26 cellular contexts compared by ENCODE assay signal in the genomic region with DNA sequence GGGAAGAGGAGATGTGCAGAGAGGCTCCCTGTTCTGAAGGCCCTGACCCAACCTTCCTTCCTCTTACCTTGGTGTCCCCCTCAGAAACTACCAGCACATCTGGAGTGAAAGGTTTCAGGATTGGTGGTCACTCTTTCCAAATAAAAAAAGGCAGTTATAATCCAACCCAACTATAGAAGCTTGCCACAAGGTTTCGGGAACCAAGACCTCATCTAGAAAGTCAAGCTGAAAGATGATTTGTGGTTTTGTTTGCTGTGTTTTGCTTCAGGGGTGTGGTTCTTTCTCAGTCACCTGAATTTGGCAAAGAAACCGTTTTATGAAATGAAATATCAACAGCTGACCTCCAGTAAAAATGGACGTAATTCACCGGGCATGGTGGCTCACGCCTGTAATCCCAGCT. TPM values are rescaled to one million over a fixed set of nuclear protein-coding genes. Genes with fewer than 3 reads are reported as not detected.
DNase-seq lines count a peak whose midpoint lies in the region; ATAC-seq, FAIRE-seq and TF ChIP-seq lines count a peak whose summit lies in the region.
"Had no signal": no experiment of that assay in that cellular context is flagged by ENCODE, and none has a peak within 500 bp of the region (broad histone marks: within the 10 kb centered on the region; RNA-seq: fewer than 3 reads in every experiment).

No MANE protein-coding gene starts in this region.

- no peak for TF ChIP-seq EP300 in upper lobe of left lung (IDR thresholded peaks at IDR 0.05)

- H4K20me1 ChIP-seq in OCI-LY7 (ENCODE audit: insufficient read depth, low read length): no peaks in the 10 kb centered on the region

- TF ChIP-seq CTCF in OCI-LY7 (conservative IDR thresholded peaks at IDR 0.05; ENCODE audit: low read length): no peak
- no peak for TF ChIP-seq CTCF in upper lobe of left lung (IDR thresholded peaks at IDR 0.05)

- no peak for DNase-seq in activated CD8-positive, alpha-beta memory T cell treated with anti-CD3 and anti-CD28 coated beads, Interleukin-2, amount 10 ng/mL, durations not matched to agents 7 days and 5 days
- no peak for DNase-seq in activated CD8-positive, alpha-beta memory T cell treated with anti-CD3 and anti-CD28 coated beads for 24 hours
- DNase-seq in GM19239 (ENCODE audit: insufficient read length, low spot score) (no peak), OCI-LY7 (ENCODE audit: low spot score) (no peak), upper lobe of left lung (no peak), middle frontal gyrus (ENCODE audit: extremely low spot score, low spot score) (no peak)
- DNase-seq in stimulated activated effector memory CD8-positive, alpha-beta T cell treated with anti-CD3 and anti-CD28 coated beads, Interleukin-12 subunit alpha, Interleukin-12 subunit beta, amount 100 ng/mL, for 72 hours (ENCODE audit: low spot score in 2 of 2): no peak
- DNase-seq: DMS53; GDM1; NCI-H1092; NCI-H1436 treated with DMSO at 0.1 percent for 48 hours; NCI-H2029; NCI-H226; NCI-H510A treated with DMSO at 0.1 percent for 48 hours; NCI-H748 treated with DMSO at 0.1 percent for 48 hours; NK-92 treated with Interleukin-12 subunit alpha and Interleukin-12 subunit beta, amount 100 ng/mL, for 24 hours had no signal

- H3K4me1 ChIP-seq in OCI-LY7 (ENCODE audit: insufficient read depth, low read length, poor library complexity, severe bottlenecking): no peaks in the 10 kb centered on the region
- H3K4me1 ChIP-seq in upper lobe of left lung: no peaks in the 10 kb centered on the region
- H3K4me1 ChIP-seq: HAP-1, SJSA1 had no signal

- no peaks in the 10 kb centered on the region for H3K27me3 Mint-ChIP-seq in activated CD8-positive, alpha-beta memory T cell treated with anti-CD3 and anti-CD28 coated beads, Interleukin-2, amount 10 ng/mL, durations not matched to agents 7 days and 5 days
- H3K27me3 Mint-ChIP-seq: IgD-negative memory B cell had no signal

- H2AFZ ChIP-seq in OCI-LY7 (ENCODE audit: low read length): no peak overlapping the region
- H2AFZ ChIP-seq: GM23338 had no signal

- H3K27me3 ChIP-seq in upper lobe of left lung: no peaks in the 10 kb centered on the region
- H3K27me3 ChIP-seq: SJSA1 had no signal

- H3K9me3 ChIP-seq in OCI-LY7 (ENCODE audit: low read length): 0 out of 2 replicates have a peak, but pooled peaks cover 5% of the 10 kb centered on the region
- H3K9me3 ChIP-seq in upper lobe of left lung: no peaks in the 10 kb centered on the region
- H3K9me3 ChIP-seq: HAP-1, SJSA1 had no signal

- H3K27ac ChIP-seq in OCI-LY7 (ENCODE audit: low read depth, low read length, poor library complexity, severe bottlenecking) (no peak overlapping the region), upper lobe of left lung (no peak overlapping the region)
- H3K27ac ChIP-seq: C4-2B, SJSA1 had no signal

- POLR2A ChIA-PET in OCI-LY7 (lab: Charles Lee): interaction anchor here (0.7 kb wide), 1 partner anchor 10 kb away, joined by 4 read pairs; no protein-coding TSS in a partner anchor

- 85 to 86% methylated on average over 5 of the region's 5 CpGs for WGBS in upper lobe of left lung, 2 donors

- peaks cover 52% of the 10 kb centered on the region for H3K36me3 Mint-ChIP-seq in activated CD8-positive, alpha-beta memory T cell treated with anti-CD3 and anti-CD28 coated beads, Interleukin-2, amount 10 ng/mL, durations not matched to agents 7 days and 5 days
- H3K36me3 Mint-ChIP-seq in stimulated activated effector memory CD8-positive, alpha-beta T cell treated with anti-CD3 and anti-CD28 coated beads, Interleukin-12 subunit alpha, Interleukin-12 subunit beta, amount 100 ng/mL, for 72 hours: peaks cover 89% of the 10 kb centered on the region

- ATAC-seq in activated CD8-positive, alpha-beta memory T cell treated with anti-CD3 and anti-CD28 coated beads, Interleukin-2, amount 10 ng/mL, durations not matched to agents 7 days and 5 days: no peak
- ATAC-seq in stimulated activated effector memory CD8-positive, alpha-beta T cell treated with anti-CD3 and anti-CD28 coated beads, Interleukin-12 subunit alpha, Interleukin-12 subunit beta, amount 100 ng/mL, for 72 hours: no peak
- ATAC-seq in HG02759 (IDR thresholded peaks at IDR 0.05; ENCODE audit: unreplicated experiment) (no peak), upper lobe of left lung (ENCODE audit: low FRiP score in 2 of 2) (no peak)
- ATAC-seq: GM23338, Right ventricle myocardium inferior had no signal

- H3K4me1 Mint-ChIP-seq in activated CD8-positive, alpha-beta memory T cell treated with anti-CD3 and anti-CD28 coated beads, Interleukin-2, amount 10 ng/mL, durations not matched to agents 7 days and 5 days: peaks cover 16% of the 10 kb centered on the region
- H3K4me1 Mint-ChIP-seq in stimulated activated effector memory CD8-positive, alpha-beta T cell treated with anti-CD3 and anti-CD28 coated beads, Interleukin-12 subunit alpha, Interleukin-12 subunit beta, amount 100 ng/mL, for 72 hours: no peaks in the 10 kb centered on the region
- H3K4me1 Mint-ChIP-seq: GM23338 had no signal

- H3K4me3 ChIP-seq in OCI-LY7 (ENCODE audit: low read depth, low read length, poor library complexity, severe bottlenecking): no peak overlapping the region
- no peak overlapping the region for H3K4me3 ChIP-seq in upper lobe of left lung
- H3K4me3 ChIP-seq: GM23338, HAP-1, SJSA1 had no signal

- TSS peak; percentile 38 for BruUV-seq in OCI-LY7 (replicated peaks; lab: Mats Ljungman, UMichigan)

- H3K9me2 ChIP-seq in OCI-LY7 (ENCODE audit: insufficient read depth, low read length): no peaks in the 10 kb centered on the region

- H3K79me2 ChIP-seq in OCI-LY7 (ENCODE audit: insufficient read depth, low read depth, low read length): no peaks in the 10 kb centered on the region

- no peak overlapping the region for H3K4me3 Mint-ChIP-seq in activated CD8-positive, alpha-beta memory T cell treated with anti-CD3 and anti-CD28 coated beads, Interleukin-2, amount 10 ng/mL, durations not matched to agents 7 days and 5 days
- H3K4me3 Mint-ChIP-seq in stimulated activated effector memory CD8-positive, alpha-beta T cell treated with anti-CD3 and anti-CD28 coated beads, Interleukin-12 subunit alpha, Interleukin-12 subunit beta, amount 100 ng/mL, for 72 hours: no peak overlapping the region
- H3K4me3 Mint-ChIP-seq: GM23338 had no signal

- peak; percentile 8 for FAIRE-seq in GM19239 (lab: Jason Lieb, UNC)
- FAIRE-seq: D721Med had no signal

- no peaks in the 10 kb centered on the region for H3K9me3 Mint-ChIP-seq in activated CD8-positive, alpha-beta memory T cell treated with anti-CD3 and anti-CD28 coated beads, Interleukin-2, amount 10 ng/mL, durations not matched to agents 7 days and 5 days (ENCODE audit: low read depth)
- H3K9me3 Mint-ChIP-seq in stimulated activated effector memory CD8-positive, alpha-beta T cell treated with anti-CD3 and anti-CD28 coated beads, Interleukin-12 subunit alpha, Interleukin-12 subunit beta, amount 100 ng/mL, for 72 hours: no peaks in the 10 kb centered on the region
- H3K9me3 Mint-ChIP-seq: IgD-negative memory B cell had no signal

- H3K36me3 ChIP-seq in OCI-LY7 (ENCODE audit: insufficient read depth, low read length) (peaks cover 97% of the 10 kb centered on the region), upper lobe of left lung (peaks cover 21 to 65% (median 58%) of the 10 kb centered on the region in 4 donors)

- intact Hi-C loops in OCI-LY7 (cut with micrococcal nuclease; ENCODE audit: unreplicated experiment): no loop called here

- CTCF ChIA-PET in activated CD8-positive, alpha-beta memory T cell treated with anti-CD3 and anti-CD28 coated beads, Interleukin-2, amount 10 ng/mL, durations not matched to agents 7 days and 5 days (lab: Charles Lee): interaction anchor here (1.4 kb wide), 1 partner anchor 12 kb away, joined by 6 read pairs; no protein-coding TSS in a partner anchor
- CTCF ChIA-PET in OCI-LY7 (lab: Charles Lee; ENCODE audit: unreplicated experiment): no interaction called here

- no peak overlapping the region for H3K4me2 ChIP-seq in OCI-LY7 (ENCODE audit: low read length)
- H3K4me2 ChIP-seq: GM23338 had no signal

- TF ChIP-seq POLR2A in upper lobe of left lung (IDR thresholded peaks at IDR 0.05): no peak

- H3K27ac Mint-ChIP-seq in activated CD8-positive, alpha-beta memory T cell treated with anti-CD3 and anti-CD28 coated beads, Interleukin-2, amount 10 ng/mL, durations not matched to agents 7 days and 5 days: peak overlapping the region; percentile 74
- H3K27ac Mint-ChIP-seq in stimulated activated effector memory CD8-positive, alpha-beta T cell treated with anti-CD3 and anti-CD28 coated beads, Interleukin-12 subunit alpha, Interleukin-12 subunit beta, amount 100 ng/mL, for 72 hours: peak overlapping the region; percentile 40
- H3K27ac Mint-ChIP-seq: GM23338 had no signal

RNA-seq across cellular contexts. Expression of gene SHMT1, which starts 19.3 kb away (rescaled TPM):
- 10 to 100 TPM; 60.3 to 66.5 TPM for total RNA-seq in activated CD8-positive, alpha-beta memory T cell treated with anti-CD3 and anti-CD28 coated beads, Interleukin-2, amount 10 ng/mL, durations not matched to agents 7 days and 5 days
- total RNA-seq in OCI-LY7 (2014; rRNA removed; shearing (Covaris generic)): 62.7 and 66.5 TPM in 2 replicates
- total RNA-seq in OCI-LY7 (2022) (92.1 and 101 TPM in 2 replicates), upper lobe of left lung (10 to 100 TPM; 27.3 to 54.5 (median 42.5) TPM)

RNA-seq across cellular contexts. Expression of gene SMCR8, which starts 28.9 kb away (rescaled TPM):
- 10 to 100 TPM; 27.5 to 31.3 TPM for total RNA-seq in activated CD8-positive, alpha-beta memory T cell treated with anti-CD3 and anti-CD28 coated beads, Interleukin-2, amount 10 ng/mL, durations not matched to agents 7 days and 5 days
- 11.1 and 11.8 TPM in 2 replicates for total RNA-seq in OCI-LY7 (2014; rRNA removed; shearing (Covaris generic))
- total RNA-seq in OCI-LY7 (2022): 16.1 and 16.3 TPM in 2 replicates
- 10 to 100 TPM; 17.1 to 25.2 (median 21.5) TPM for total RNA-seq in upper lobe of left lung

RNA-seq across cellular contexts. Expression of gene TOP3A, which starts 29.2 kb away (rescaled TPM):
- total RNA-seq in activated CD8-positive, alpha-beta memory T cell treated with anti-CD3 and anti-CD28 coated beads, Interleukin-2, amount 10 ng/mL, durations not matched to agents 7 days and 5 days: 10 to 100 TPM; 75.9 to 78.4 TPM
- 48.3 and 48.5 TPM in 2 replicates for total RNA-seq in OCI-LY7 (2014; rRNA removed; shearing (Covaris generic))
- total RNA-seq in OCI-LY7 (2022) (63.0 and 64.4 TPM in 2 replicates), upper lobe of left lung (10 to 100 TPM; 23.4 to 36.3 (median 32.9) TPM)

RNA-seq across cellular contexts. Expression of gene EVPLL, which starts 33.6 kb away (rescaled TPM):
- total RNA-seq in activated CD8-positive, alpha-beta memory T cell treated with anti-CD3 and anti-CD28 coated beads, Interleukin-2, amount 10 ng/mL, durations not matched to agents 7 days and 5 days: not detected
- total RNA-seq in OCI-LY7 (2014; rRNA removed; shearing (Covaris generic)): not detected in 2 replicates
- total RNA-seq in OCI-LY7 (2022): 1.2 TPM in 1 of 2 replicates, not detected in the other
- total RNA-seq in upper lobe of left lung: 10 to 100 TPM in 1 of 6 donors, 1 to 10 TPM in 4, under 1 TPM in 1; 1.00 to 10.5 (median 2.3) TPM
- total RNA-seq: A172, LHCN-M2, Right ventricle myocardium inferior, SJSA1 had no signal
